Comparison of ENCODE assay signal across 11 cellular contexts in the genomic region with DNA sequence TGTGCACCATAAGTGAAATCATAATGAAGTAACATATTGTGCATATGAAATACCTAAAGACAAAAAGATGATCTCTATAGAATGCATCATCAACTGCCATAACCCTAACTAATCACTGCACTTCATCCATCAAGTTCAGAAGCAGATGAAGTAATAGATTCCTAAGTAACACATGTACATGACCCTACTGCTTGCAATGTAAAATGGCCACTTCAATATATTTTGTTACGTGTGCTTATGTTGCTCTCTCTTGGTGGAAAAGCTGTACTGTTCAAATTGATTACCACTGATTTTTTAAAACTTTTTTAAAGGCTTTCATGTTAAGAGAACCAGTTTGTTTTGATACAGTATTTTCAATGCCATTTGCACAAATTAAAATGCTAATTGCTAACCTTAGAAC.
DNase-seq lines count a peak whose midpoint lies in the region; ATAC-seq and TF ChIP-seq lines count a peak whose summit lies in the region.
"Had no signal": no experiment of that assay in that cellular context is flagged by ENCODE, and none has a peak within 500 bp of the region (broad histone marks: within the 10 kb centered on the region; RNA-seq: fewer than 3 reads in every experiment).

No MANE protein-coding gene starts in this region.

- 77 to 90% methylated on average over 1 of the region's 1 CpG for WGBS in sigmoid colon, 2 donors

- DNase-seq in NCI-H1417 (lab: John Stamatoyannopoulos, UW) (peak in 2 of 3 experiments; percentile 8 to 60), NCI-H1417 treated with DMSO at 0.1 percent for 48 hours (lab: John Stamatoyannopoulos, UW) (no peak), NCI-H460 (ENCODE audit: extremely low read depth, low read depth) (peak; percentile 7), epidermal melanocyte (ENCODE audit: insufficient read length, low spot score) (peak; percentile 49), sigmoid colon (no peak), gastrocnemius medialis (no peak)

- H3K27me3 ChIP-seq in sigmoid colon (peaks cover 0 to 7% (median 0%) of the 10 kb centered on the region in 3 donors), gastrocnemius medialis (peaks cover 0 to 4% (median 0%) of the 10 kb centered on the region in 3 donors)
- H3K27me3 ChIP-seq: BLaER1 had no signal

- H3K9me3 ChIP-seq in sigmoid colon (no peaks in the 10 kb centered on the region), gastrocnemius medialis (no peaks in the 10 kb centered on the region)

- H3K4me3 ChIP-seq in sigmoid colon (no peak overlapping the region), gastrocnemius medialis (no peak overlapping the region)
- H3K4me3 ChIP-seq: BLaER1 had no signal

- TF ChIP-seq EP300 in sigmoid colon (IDR thresholded peaks at IDR 0.05), result no peak

- no peak overlapping the region for H3K27ac ChIP-seq in sigmoid colon
- no peak overlapping the region for H3K27ac ChIP-seq in gastrocnemius medialis
- H3K27ac ChIP-seq: BLaER1, HL-60 had no signal

- H3K4me1 ChIP-seq in sigmoid colon (peaks cover 0 to 9% (median 2%) of the 10 kb centered on the region in 4 donors), gastrocnemius medialis (no peaks in the 10 kb centered on the region)
- H3K4me1 ChIP-seq: BLaER1 had no signal

- in situ Hi-C loops in gastrocnemius medialis (cut with MboI; ENCODE audit: low sequenced_read_pairs in 4 of 4), result no loop called here

- intact Hi-C loops in sigmoid colon (cut with DNase I) (no loop called here), gastrocnemius medialis (cut with DNase I; ENCODE audit: low total_unique reads) (no loop called here)

- H3K36me3 ChIP-seq in sigmoid colon (no peaks in the 10 kb centered on the region), gastrocnemius medialis (no peaks in the 10 kb centered on the region)
- H3K36me3 ChIP-seq: BLaER1 had no signal

- no peak for TF ChIP-seq POLR2A in sigmoid colon (IDR thresholded peaks at IDR 0.05)
- TF ChIP-seq POLR2A in gastrocnemius medialis (IDR thresholded peaks at IDR 0.05), result no peak

- peak in 3 of 4 experiments; percentile 10 to 50 (median 27) for TF ChIP-seq CTCF in sigmoid colon (IDR thresholded peaks at IDR 0.05)
- TF ChIP-seq CTCF in gastrocnemius medialis (IDR thresholded peaks at IDR 0.05 in 4 of 5, conservative IDR thresholded peaks at IDR 0.05 in 1 of 5), result no peak

- no peak for ATAC-seq in gastrocnemius medialis
- ATAC-seq in GM21576 (IDR thresholded peaks at IDR 0.05; ENCODE audit: unreplicated experiment), result no peak
- ATAC-seq in HG02642 (IDR thresholded peaks at IDR 0.05; ENCODE audit: poor library complexity, unreplicated experiment), result no peak
- ATAC-seq: naive thymus-derived CD4-positive, alpha-beta T cell had no signal

Comparison
In these comparisons a context has a peak if more than half of its experiments do, and no peak if none do; other contexts are left out.
1. DNase-seq: peak in NCI-H1417 (2 of 3), NCI-H460 (single experiment) and epidermal melanocyte (single experiment); none in NCI-H1417 treated with DMSO at 0.1 percent for 48 hours (single experiment), sigmoid colon (single experiment) and gastrocnemius medialis (0 of 2).
2. CTCF ChIP-seq: peak in sigmoid colon (3 of 4); none in gastrocnemius medialis (0 of 5).